ENCODE assay signal across 18 cellular contexts in genomic region chr4:35802644-35803043, GRCh38.
DNase-seq lines count a peak whose midpoint lies in the region; ATAC-seq lines count a peak whose summit lies in the region.
"Had no signal": no experiment of that assay in that cellular context is flagged by ENCODE, and none has a peak within 500 bp of the region (broad histone marks: within the 10 kb centered on the region; RNA-seq: fewer than 3 reads in every experiment).

No MANE protein-coding gene starts in this region.

- ATAC-seq in stimulated activated memory B cell treated with anti-CD40 and anti-IgM and Interleukin-4, amounts not matched to agents 10 μg/mL and 1 μg/mL and 100 μg/mL, for 72 hours, result peak; percentile 8
- ATAC-seq in GM21515 (IDR thresholded peaks at IDR 0.05; ENCODE audit: unreplicated experiment) (no peak), HG03139 (IDR thresholded peaks at IDR 0.05; ENCODE audit: unreplicated experiment) (no peak)
- ATAC-seq: CD8-positive, alpha-beta T cell had no signal

- DNase-seq in DMS53 (lab: John Stamatoyannopoulos, UW) (peak; percentile 27), DMS53 treated with DMSO at 0.1 percent for 48 hours (lab: John Stamatoyannopoulos, UW; ENCODE audit: unreplicated experiment) (no peak), UCSD-AML1 (lab: John Stamatoyannopoulos, UW; ENCODE audit: unreplicated experiment) (peak; percentile 7), posterior vena cava (ENCODE audit: low spot score) (peak; percentile 37), middle frontal gyrus (ENCODE audit: extremely low spot score, low spot score) (no peak)
- DNase-seq: Caco-2; CD4-positive, CD25-positive, alpha-beta regulatory T cell; CD8-positive, alpha-beta T cell; DMS153; DMS79 treated with DMSO at 0.1 percent for 48 hours; GF-D8; GM23248; H7; HCEC 1CT had no signal

- no peaks in the 10 kb centered on the region for H3K9me3 Mint-ChIP-seq in stimulated activated memory B cell treated with anti-CD40 and anti-IgM and Interleukin-4, amounts not matched to agents 10 μg/mL and 1 μg/mL and 100 μg/mL, for 72 hours
- H3K9me3 Mint-ChIP-seq: CD8-positive, alpha-beta T cell had no signal

- H3K4me3 Mint-ChIP-seq in stimulated activated memory B cell treated with anti-CD40 and anti-IgM and Interleukin-4, amounts not matched to agents 10 μg/mL and 1 μg/mL and 100 μg/mL, for 72 hours, result no peak overlapping the region
- H3K4me3 Mint-ChIP-seq: B cell; CD4-positive, CD25-positive, alpha-beta regulatory T cell; CD8-positive, alpha-beta T cell had no signal

- H3K27me3 Mint-ChIP-seq in stimulated activated memory B cell treated with anti-CD40 and anti-IgM and Interleukin-4, amounts not matched to agents 10 μg/mL and 1 μg/mL and 100 μg/mL, for 72 hours, result no peaks in the 10 kb centered on the region
- H3K27me3 Mint-ChIP-seq: B cell; CD4-positive, CD25-positive, alpha-beta regulatory T cell had no signal

- no peak overlapping the region for H3K27ac Mint-ChIP-seq in stimulated activated memory B cell treated with anti-CD40 and anti-IgM and Interleukin-4, amounts not matched to agents 10 μg/mL and 1 μg/mL and 100 μg/mL, for 72 hours
- H3K27ac Mint-ChIP-seq: B cell; CD4-positive, CD25-positive, alpha-beta regulatory T cell; CD8-positive, alpha-beta T cell had no signal

- intact Hi-C loops in posterior vena cava (cut with DNase I), result no loop called here

- H3K4me1 Mint-ChIP-seq in stimulated activated memory B cell treated with anti-CD40 and anti-IgM and Interleukin-4, amounts not matched to agents 10 μg/mL and 1 μg/mL and 100 μg/mL, for 72 hours, result no peaks in the 10 kb centered on the region
- H3K4me1 Mint-ChIP-seq: B cell; CD4-positive, CD25-positive, alpha-beta regulatory T cell had no signal

- no peaks in the 10 kb centered on the region for H3K36me3 Mint-ChIP-seq in stimulated activated memory B cell treated with anti-CD40 and anti-IgM and Interleukin-4, amounts not matched to agents 10 μg/mL and 1 μg/mL and 100 μg/mL, for 72 hours
- H3K36me3 Mint-ChIP-seq: CD4-positive, CD25-positive, alpha-beta regulatory T cell; CD8-positive, alpha-beta T cell had no signal

Comparison
In these comparisons a context has a peak if more than half of its experiments do, and no peak if none do; other contexts are left out.
1. DNase-seq: peak in DMS53 (single experiment), UCSD-AML1 (single experiment) and posterior vena cava (single experiment); none in DMS53 treated with DMSO at 0.1 percent for 48 hours (single experiment) and middle frontal gyrus (single experiment).